ENCODE assay signal across 20 cellular contexts in the genomic region with DNA sequence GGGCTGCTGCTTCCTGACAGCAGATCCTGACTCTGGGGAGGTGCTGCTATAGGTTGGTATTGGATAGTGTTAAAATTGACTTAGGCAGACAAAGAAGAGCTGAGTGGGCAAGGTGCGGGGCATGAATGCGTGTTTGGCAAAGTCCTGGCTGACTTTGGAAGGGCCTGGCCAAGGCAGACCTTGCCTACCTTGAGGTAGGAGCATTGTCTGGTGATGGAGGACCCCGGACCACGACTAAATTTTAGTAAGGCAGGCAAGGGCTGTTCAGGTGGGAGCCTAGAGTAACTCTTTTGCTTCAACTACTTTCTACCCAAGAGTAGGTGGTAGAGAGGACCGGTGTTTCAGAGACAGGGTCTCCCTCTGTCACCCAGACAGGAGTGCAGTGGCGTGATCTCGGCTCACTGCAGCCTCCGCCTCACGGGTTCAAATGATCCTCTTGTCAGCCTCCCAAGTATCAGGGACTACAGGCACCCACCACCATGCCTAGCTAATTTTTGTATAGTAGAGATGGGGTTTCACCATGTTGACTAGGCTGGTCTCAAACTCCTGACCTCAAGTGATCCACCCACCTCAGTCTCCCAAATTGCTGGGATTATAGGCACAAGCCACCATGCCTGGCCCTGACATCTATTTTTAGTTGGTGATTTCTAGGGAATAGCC. TPM values are rescaled to one million over a fixed set of nuclear protein-coding genes. Genes with fewer than 3 reads are reported as not detected.
A peak's percentile ranks its signal among the peaks of the same experiment; 100 is the strongest.
DNase-seq lines count a peak whose midpoint lies in the region; ATAC-seq and TF ChIP-seq lines count a peak whose summit lies in the region.
"Had no signal": no experiment of that assay in that cellular context is flagged by ENCODE, and none has a peak within 500 bp of the region (broad histone marks: within the 10 kb centered on the region; RNA-seq: fewer than 3 reads in every experiment).

No MANE protein-coding gene starts in this region.

- DNase-seq in DND-41 (no peak), naive B cell (no peak), type B pancreatic cell (ENCODE audit: extremely low spot score, unreplicated experiment) (no peak), H4 (ENCODE audit: low spot score) (no peak)
- DNase-seq: activated CD4-positive, CD25-positive, alpha-beta regulatory T cell; activated naive CD4-positive, alpha-beta T cell treated with anti-CD3 and anti-CD28 coated beads for 36 hours; foreskin keratinocyte; hypothalamus; kidney; NCI-H1105; NCI-H526 treated with DMSO at 0.1 percent for 48 hours; SHP77 treated with DMSO at 0.1 percent for 48 hours; stimulated activated CD4-positive, alpha-beta T cell treated with anti-CD3 and anti-CD28 coated beads, Interleukin-15, amount 100 ng/mL, for 24 hours; stomach had no signal

- no peak overlapping the region for H3K9ac ChIP-seq in DND-41 (ENCODE audit: low read depth, low read length)

- H3K27ac ChIP-seq in 22Rv1: peak overlapping the region; percentile 2; the same call in 1 of the 2 replicates
- no peak overlapping the region for H3K27ac ChIP-seq in DND-41 (ENCODE audit: low read length)
- H3K27ac ChIP-seq in VCaP: peak overlapping the region; percentile 89
- H3K27ac ChIP-seq: epithelial cell of prostate, foreskin keratinocyte, stomach had no signal

- H3K4me3 Mint-ChIP-seq in naive B cell (peak overlapping the region in 3 of 8 donors; percentile 17 to 69 (median 42)), type B pancreatic cell (no peak overlapping the region)
- H3K4me3 Mint-ChIP-seq: activated naive CD4-positive, alpha-beta T cell treated with anti-CD3 and anti-CD28 coated beads for 36 hours; memory B cell had no signal

- H3K9me3 Mint-ChIP-seq in naive B cell: no peaks in the 10 kb centered on the region
- H3K9me3 Mint-ChIP-seq in type B pancreatic cell: no peaks in the 10 kb centered on the region
- H3K9me3 Mint-ChIP-seq: activated naive CD4-positive, alpha-beta T cell treated with anti-CD3 and anti-CD28 coated beads for 36 hours; memory B cell had no signal

- no peaks in the 10 kb centered on the region for H3K27me3 ChIP-seq in DND-41 (ENCODE audit: insufficient read depth, low read length, poor library complexity)
- H3K27me3 ChIP-seq: foreskin keratinocyte, stomach had no signal

- H3K27me3 Mint-ChIP-seq in naive B cell: no peaks in the 10 kb centered on the region
- no peaks in the 10 kb centered on the region for H3K27me3 Mint-ChIP-seq in type B pancreatic cell
- H3K27me3 Mint-ChIP-seq: memory B cell had no signal

- peaks cover 6% of the 10 kb centered on the region for H3K4me1 ChIP-seq in DND-41 (ENCODE audit: insufficient read depth, low read length)
- H3K4me1 ChIP-seq: stomach had no signal

- no peaks in the 10 kb centered on the region for H3K9me3 ChIP-seq in DND-41 (ENCODE audit: insufficient read depth, low read length, severe bottlenecking)
- H3K9me3 ChIP-seq: stomach had no signal

- H3K4me1 Mint-ChIP-seq in naive B cell: peaks cover 0 to 12% (median 0%) of the 10 kb centered on the region in 3 donors
- H3K4me1 Mint-ChIP-seq in type B pancreatic cell (ENCODE audit: unreplicated experiment): no peaks in the 10 kb centered on the region
- H3K4me1 Mint-ChIP-seq: memory B cell had no signal

- H4K20me1 ChIP-seq in DND-41 (ENCODE audit: insufficient read depth, low read length): peaks cover 21% of the 10 kb centered on the region

- TF ChIP-seq CTCF in 22Rv1 (IDR thresholded peaks at IDR 0.05) (no peak), DND-41 (IDR thresholded peaks at IDR 0.05; ENCODE audit: borderline replicate concordance, extremely low read depth, low read length, poor library complexity, severe bottlenecking) (no peak), VCaP (conservative IDR thresholded peaks at IDR 0.05) (no peak), type B pancreatic cell (conservative IDR thresholded peaks at IDR 0.05) (no peak)

- peaks cover 49% of the 10 kb centered on the region for H3K36me3 ChIP-seq in DND-41 (ENCODE audit: insufficient read depth, low read length)

- H3K36me3 Mint-ChIP-seq in naive B cell: peaks cover 0 to 10% of the 10 kb centered on the region in 2 donors
- peaks cover 16% of the 10 kb centered on the region for H3K36me3 Mint-ChIP-seq in type B pancreatic cell

- H3K79me2 ChIP-seq in DND-41 (ENCODE audit: insufficient read depth, low read length): peaks cover 11% of the 10 kb centered on the region

- H3K27ac Mint-ChIP-seq in naive B cell: peak overlapping the region in 4 of 6 donors; percentile 18 to 59 (median 46)
- no peak overlapping the region for H3K27ac Mint-ChIP-seq in type B pancreatic cell
- H3K27ac Mint-ChIP-seq: activated naive CD4-positive, alpha-beta T cell treated with anti-CD3 and anti-CD28 coated beads for 36 hours; memory B cell had no signal

- no peak overlapping the region for H2AFZ ChIP-seq in DND-41 (ENCODE audit: low read depth, low read length)

- ATAC-seq in DND-41 (ENCODE audit: insufficient read depth, low read depth): peak; percentile 19; the same call in 1 of the 3 replicates
- peak; percentile 11 to 21 for ATAC-seq in naive B cell (ENCODE audit: low read depth in 2 of 2)
- ATAC-seq in GM18511 (IDR thresholded peaks at IDR 0.05; ENCODE audit: unreplicated experiment): no peak
- no peak for ATAC-seq in GM19467 (IDR thresholded peaks at IDR 0.05; ENCODE audit: unreplicated experiment)
- ATAC-seq: foreskin keratinocyte had no signal

- H3K4me3 ChIP-seq in DND-41 (ENCODE audit: low read depth in 1 of 2, low read length in 2 of 2): no peak overlapping the region
- H3K4me3 ChIP-seq: stomach had no signal

- no peak overlapping the region for H3K4me2 ChIP-seq in DND-41 (ENCODE audit: insufficient read depth, low read length)

RNA-seq across cellular contexts. Expression of a gene that starts 12.2 kb away (rescaled TPM):
- 100 to 1,000 TPM; 394 to 597 (median 466) TPM for polyA plus RNA-seq in naive B cell (ENCODE audit: low read depth in 6 of 6)
- 0.24 and 0.89 TPM in 2 replicates for total RNA-seq in type B pancreatic cell (ENCODE audit: low replicate concordance)
- total RNA-seq in H4 (2014; rRNA removed; shearing (Covaris generic)): not detected in 2 replicates

RNA-seq across cellular contexts. Expression of a gene that starts 23.4 kb away (rescaled TPM):
- polyA plus RNA-seq in naive B cell (ENCODE audit: low read depth in 6 of 6): 100 to 1,000 TPM; 185 to 247 (median 209) TPM
- 250 and 251 TPM in 2 replicates for total RNA-seq in type B pancreatic cell (ENCODE audit: low replicate concordance)
- total RNA-seq in H4 (2014; rRNA removed; shearing (Covaris generic)): 219 and 223 TPM in 2 replicates

RNA-seq across cellular contexts. Expression of a gene that starts 56.6 kb away (rescaled TPM):
- polyA plus RNA-seq in naive B cell (ENCODE audit: low read depth in 6 of 6): 10 to 100 TPM; 42.7 to 61.4 (median 51.9) TPM
- 26.5 and 40.9 TPM in 2 replicates for total RNA-seq in type B pancreatic cell (ENCODE audit: low replicate concordance)
- total RNA-seq in H4 (2014; rRNA removed; shearing (Covaris generic)): 80.6 and 97.3 TPM in 2 replicates

Comparison
In these comparisons a context has a peak if more than half of its experiments do, and no peak if none do; other contexts are left out.
1. ATAC-seq: peak in DND-41 (single experiment) and naive B cell (2 of 2); none in GM18511 (single experiment) and GM19467 (single experiment).